Comparison of ENCODE assay signal across 2 cellular contexts in genomic region chr1:31681421-31681820, GRCh38.
A peak's percentile ranks its signal among the peaks of the same experiment; 100 is the strongest.
TF ChIP-seq lines count a peak whose summit lies in the region.

No MANE protein-coding gene starts in this region.

TF ChIP-seq in WTC11, 78 proteins besides CTCF, POLR2A, EP300 and RAD21:
- TF ChIP-seq, protein P1, sequence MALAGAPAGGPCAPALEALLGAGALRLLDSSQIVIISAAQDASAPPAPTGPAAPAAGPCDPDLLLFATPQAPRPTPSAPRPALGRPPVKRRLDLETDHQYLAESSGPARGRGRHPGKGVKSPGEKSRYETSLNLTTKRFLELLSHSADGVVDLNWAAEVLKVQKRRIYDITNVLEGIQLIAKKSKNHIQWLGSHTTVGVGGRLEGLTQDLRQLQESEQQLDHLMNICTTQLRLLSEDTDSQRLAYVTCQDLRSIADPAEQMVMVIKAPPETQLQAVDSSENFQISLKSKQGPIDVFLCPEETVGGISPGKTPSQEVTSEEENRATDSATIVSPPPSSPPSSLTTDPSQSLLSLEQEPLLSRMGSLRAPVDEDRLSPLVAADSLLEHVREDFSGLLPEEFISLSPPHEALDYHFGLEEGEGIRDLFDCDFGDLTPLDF (CRISPR knock-in tag; IDR thresholded peaks at IDR 0.05), result no peak
- TF ChIP-seq CREB1 (CRISPR knock-in tag; IDR thresholded peaks at IDR 0.05), result no peak
- TF ChIP-seq E2F4 (CRISPR knock-in tag; IDR thresholded peaks at IDR 0.05; ENCODE audit: borderline replicate concordance, low read depth), result no peak
- TF ChIP-seq IRF2 (CRISPR knock-in tag; IDR thresholded peaks at IDR 0.05; ENCODE audit: borderline replicate concordance, low read depth), result no peak
- TF ChIP-seq ATF2 (CRISPR knock-in tag; IDR thresholded peaks at IDR 0.05; ENCODE audit: borderline replicate concordance, low read depth), result no peak
- no peak for TF ChIP-seq TCF7 (CRISPR knock-in tag; IDR thresholded peaks at IDR 0.05; ENCODE audit: low read depth)
- TF ChIP-seq, protein P2, sequence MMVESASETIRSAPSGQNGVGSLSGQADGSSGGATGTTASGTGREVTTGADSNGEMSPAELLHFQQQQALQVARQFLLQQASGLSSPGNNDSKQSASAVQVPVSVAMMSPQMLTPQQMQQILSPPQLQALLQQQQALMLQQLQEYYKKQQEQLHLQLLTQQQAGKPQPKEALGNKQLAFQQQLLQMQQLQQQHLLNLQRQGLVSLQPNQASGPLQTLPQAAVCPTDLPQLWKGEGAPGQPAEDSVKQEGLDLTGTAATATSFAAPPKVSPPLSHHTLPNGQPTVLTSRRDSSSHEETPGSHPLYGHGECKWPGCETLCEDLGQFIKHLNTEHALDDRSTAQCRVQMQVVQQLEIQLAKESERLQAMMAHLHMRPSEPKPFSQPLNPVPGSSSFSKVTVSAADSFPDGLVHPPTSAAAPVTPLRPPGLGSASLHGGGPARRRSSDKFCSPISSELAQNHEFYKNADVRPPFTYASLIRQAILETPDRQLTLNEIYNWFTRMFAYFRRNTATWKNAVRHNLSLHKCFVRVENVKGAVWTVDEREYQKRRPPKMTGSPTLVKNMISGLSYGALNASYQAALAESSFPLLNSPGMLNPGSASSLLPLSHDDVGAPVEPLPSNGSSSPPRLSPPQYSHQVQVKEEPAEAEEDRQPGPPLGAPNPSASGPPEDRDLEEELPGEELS (CRISPR knock-in tag; IDR thresholded peaks at IDR 0.05), result no peak
- TF ChIP-seq NR2C2 (CRISPR knock-in tag; IDR thresholded peaks at IDR 0.05), result no peak
- no peak for TF ChIP-seq CDX4 (CRISPR knock-in tag; IDR thresholded peaks at IDR 0.05; ENCODE audit: borderline replicate concordance)
- TF ChIP-seq ZNF138 (CRISPR knock-in tag; conservative IDR thresholded peaks at IDR 0.05), result no peak
- TF ChIP-seq, protein P3, sequence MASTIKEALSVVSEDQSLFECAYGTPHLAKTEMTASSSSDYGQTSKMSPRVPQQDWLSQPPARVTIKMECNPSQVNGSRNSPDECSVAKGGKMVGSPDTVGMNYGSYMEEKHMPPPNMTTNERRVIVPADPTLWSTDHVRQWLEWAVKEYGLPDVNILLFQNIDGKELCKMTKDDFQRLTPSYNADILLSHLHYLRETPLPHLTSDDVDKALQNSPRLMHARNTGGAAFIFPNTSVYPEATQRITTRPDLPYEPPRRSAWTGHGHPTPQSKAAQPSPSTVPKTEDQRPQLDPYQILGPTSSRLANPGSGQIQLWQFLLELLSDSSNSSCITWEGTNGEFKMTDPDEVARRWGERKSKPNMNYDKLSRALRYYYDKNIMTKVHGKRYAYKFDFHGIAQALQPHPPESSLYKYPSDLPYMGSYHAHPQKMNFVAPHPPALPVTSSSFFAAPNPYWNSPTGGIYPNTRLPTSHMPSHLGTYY (CRISPR knock-in tag; IDR thresholded peaks at IDR 0.05), result no peak
- no peak for TF ChIP-seq HMGA2 (CRISPR knock-in tag; IDR thresholded peaks at IDR 0.05)
- no peak for TF ChIP-seq ZNF121 (CRISPR knock-in tag; IDR thresholded peaks at IDR 0.05)
- TF ChIP-seq ZNF263 (CRISPR knock-in tag; IDR thresholded peaks at IDR 0.05; ENCODE audit: low read depth), result no peak
- no peak for TF ChIP-seq ZSCAN18 (CRISPR knock-in tag; IDR thresholded peaks at IDR 0.05)

TF ChIP-seq in H1, 55 proteins besides CTCF, POLR2A, EP300 and RAD21:
- TF ChIP-seq TCF12 (IDR thresholded peaks at IDR 0.05; ENCODE audit: low read depth, low read length) (no peak), TEAD4 (IDR thresholded peaks at IDR 0.05; ENCODE audit: low read depth, low read length) (0 out of 2 replicates have a peak, but pooled peaks have one; percentile 18)
